1 cellular context compared by ENCODE assay signal in genomic region chr11:64204464-64204989, GRCh38.
A peak's percentile ranks its signal among the peaks of the same experiment; 100 is the strongest.
TF ChIP-seq lines count a peak whose summit lies in the region.

No MANE protein-coding gene starts in this region.

TF ChIP-seq in K562, 482 proteins besides CTCF, POLR2A, EP300 and RAD21 (continued from another document and continues in another):
- TF ChIP-seq BHLHE40 (IDR thresholded peaks at IDR 0.05; ENCODE audit: low read length) (0 out of 2 replicates have a peak, but pooled peaks have one; percentile 30), HDAC1 (IDR thresholded peaks at IDR 0.05) (0 out of 4 replicates have a peak, but pooled peaks of 1 of the 2 experiments have one; percentile 6), RBFOX2 (IDR thresholded peaks at IDR 0.05; ENCODE audit: low read depth, low read length) (no peak; the same call in 1 of the 2 replicates), CREB3L1 (IDR thresholded peaks at IDR 0.05; ENCODE audit: borderline replicate concordance, low read depth) (no peak), NRF1 (conservative IDR thresholded peaks at IDR 0.05 in 1 of 2, IDR thresholded peaks at IDR 0.05 in 1 of 2) (no peak), MXI1 (IDR thresholded peaks at IDR 0.05; ENCODE audit: low read depth, low read length) (0 out of 2 replicates have a peak, but pooled peaks have one; percentile 31), MLLT1 (IDR thresholded peaks at IDR 0.05) (0 out of 4 replicates have a peak, but pooled peaks of 1 of the 2 experiments have one; percentile 34), MXD1 (CRISPR knock-in tag; IDR thresholded peaks at IDR 0.05; ENCODE audit: borderline replicate concordance, poor library complexity, severe bottlenecking) (no peak), MNT (conservative IDR thresholded peaks at IDR 0.05) (peak in 1 of 2 experiments; percentile 52; a peak in 1 of 4 replicates), NR1H2 (CRISPR knock-in tag; IDR thresholded peaks at IDR 0.05) (no peak), ZKSCAN1 (IDR thresholded peaks at IDR 0.05; ENCODE audit: low read depth, low read length) (peak; percentile 89), TFAM (CRISPR knock-in tag; conservative IDR thresholded peaks at IDR 0.05) (no peak), VEZF1 (CRISPR knock-in tag; IDR thresholded peaks at IDR 0.05) (peak; percentile 65; the same call in 1 of the 2 replicates), SNIP1 (IDR thresholded peaks at IDR 0.05; ENCODE audit: low read depth) (no peak), ZNF347 (CRISPR knock-in tag; IDR thresholded peaks at IDR 0.05; ENCODE audit: low read depth) (no peak), DEAF1 (CRISPR knock-in tag; IDR thresholded peaks at IDR 0.05) (peak; percentile 87), NFXL1 (CRISPR knock-in tag; IDR thresholded peaks at IDR 0.05) (no peak), KDM5B (IDR thresholded peaks at IDR 0.05; ENCODE audit: insufficient replicate concordance, low read depth, low read length) (no peak), HMGN3 (IDR thresholded peaks at IDR 0.05; ENCODE audit: borderline replicate concordance, extremely low read depth, insufficient read length, low read depth, low read length) (no peak), TEAD4 (IDR thresholded peaks at IDR 0.05; ENCODE audit: low read length) (peak; percentile 35), TEAD4 (CRISPR knock-in tag; IDR thresholded peaks at IDR 0.05; ENCODE audit: borderline replicate concordance) (no peak), ZNF407 (IDR thresholded peaks at IDR 0.05; ENCODE audit: low read depth) (no peak), ZNF140 (CRISPR knock-in tag; IDR thresholded peaks at IDR 0.05) (no peak), NFIX (CRISPR knock-in tag; IDR thresholded peaks at IDR 0.05; ENCODE audit: low read depth) (peak; percentile 69), ZNF76 (CRISPR knock-in tag; IDR thresholded peaks at IDR 0.05; ENCODE audit: borderline replicate concordance) (no peak), ELK1 (CRISPR knock-in tag; IDR thresholded peaks at IDR 0.05) (no peak), ZNF274 (IDR thresholded peaks at IDR 0.05; ENCODE audit: borderline replicate concordance, low read depth, low read length) (no peak), RB1 (IDR thresholded peaks at IDR 0.05; ENCODE audit: low read depth) (peak; percentile 69; the same call in 1 of the 2 replicates), FOXK2 (conservative IDR thresholded peaks at IDR 0.05 in 1 of 2, IDR thresholded peaks at IDR 0.05 in 1 of 2; ENCODE audit: low read depth in 2 of 2) (0 out of 4 replicates have a peak, but pooled peaks of 1 of the 2 experiments have one; percentile 10), SIN3B (IDR thresholded peaks at IDR 0.05; ENCODE audit: low read depth) (no peak), ARHGAP35 (IDR thresholded peaks at IDR 0.05; ENCODE audit: partially characterized antibody) (no peak), SRF (CRISPR knock-in tag; IDR thresholded peaks at IDR 0.05) (no peak), POLR2AphosphoS5 (IDR thresholded peaks at IDR 0.05; ENCODE audit: control insufficient read depth, insufficient read depth, low read depth, low read length) (peak; percentile 79), E2F8 (IDR thresholded peaks at IDR 0.05; ENCODE audit: low read depth, partially characterized antibody) (peak; percentile 36), HNRNPH1 (optimal IDR thresholded peaks at IDR 0.05; ENCODE audit: low read depth, low read length) (no peak), L3MBTL2 (IDR thresholded peaks at IDR 0.05) (0 out of 2 replicates have a peak, but pooled peaks have one; percentile 22), HLTF (IDR thresholded peaks at IDR 0.05) (0 out of 2 replicates have a peak, but pooled peaks have one; percentile 6), KAT2B (IDR thresholded peaks at IDR 0.05; ENCODE audit: low read depth, low read length) (no peak), SMARCC2 (IDR thresholded peaks at IDR 0.05; ENCODE audit: low read depth) (no peak), ZNF77 (CRISPR knock-in tag; IDR thresholded peaks at IDR 0.05) (no peak), ZNF384 (IDR thresholded peaks at IDR 0.05; ENCODE audit: low read depth, low read length) (peak; percentile 92), ZNF3 (CRISPR knock-in tag; IDR thresholded peaks at IDR 0.05) (no peak)
